22 cellular contexts compared by ENCODE assay signal in the genomic region with DNA sequence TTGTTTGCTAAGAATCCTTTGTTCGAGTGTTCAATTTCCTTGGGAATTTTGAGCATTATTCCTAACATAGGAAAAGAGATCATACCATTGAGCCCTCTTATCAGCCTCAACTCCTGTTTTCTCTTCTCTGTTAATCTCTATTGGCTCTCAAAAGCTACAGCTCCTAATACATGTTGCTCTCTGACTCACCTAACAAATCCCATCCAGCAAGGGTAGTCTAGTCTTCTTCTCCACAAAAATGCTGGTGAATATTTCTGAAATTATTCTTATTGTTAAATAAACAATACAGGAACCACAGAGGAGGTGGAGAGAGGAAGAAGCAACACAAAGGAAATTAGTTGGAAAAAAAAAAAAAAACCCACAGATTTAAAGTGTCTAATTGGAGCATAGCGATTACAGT.
A peak's percentile ranks its signal among the peaks of the same experiment; 100 is the strongest.
DNase-seq lines count a peak whose midpoint lies in the region; ATAC-seq and TF ChIP-seq lines count a peak whose summit lies in the region.
"Had no signal": no experiment of that assay in that cellular context is flagged by ENCODE, and none has a peak within 500 bp of the region (broad histone marks: within the 10 kb centered on the region; RNA-seq: fewer than 3 reads in every experiment).

No MANE protein-coding gene starts in this region.

- POLR2A ChIA-PET in MCF 10A (lab: Yijun Ruan, JAX), result interaction anchor here (0.7 kb wide), 1 partner anchor 18 kb away, joined by 3 read pairs; no protein-coding TSS in a partner anchor
- POLR2A ChIA-PET in activated CD8-positive, alpha-beta T cell treated with anti-CD3 and anti-CD28 coated beads for 36 hours (lab: Charles Lee), result no interaction called here

- H3K36me3 ChIP-seq in breast epithelium, result no peaks in the 10 kb centered on the region
- H3K36me3 ChIP-seq: sigmoid colon, thyroid gland had no signal

- TF ChIP-seq CTCF in MCF 10A (IDR thresholded peaks at IDR 0.05; ENCODE audit: unreplicated experiment) (no peak), breast epithelium (IDR thresholded peaks at IDR 0.05) (no peak), foreskin keratinocyte (conservative IDR thresholded peaks at IDR 0.05) (no peak), osteocyte (IDR thresholded peaks at IDR 0.05) (no peak)
- TF ChIP-seq CTCF in activated CD8-positive, alpha-beta T cell treated with anti-CD3 and anti-CD28 coated beads for 36 hours (IDR thresholded peaks at IDR 0.05), result no peak

- peak; percentile 79 for ATAC-seq in foreskin keratinocyte
- ATAC-seq in activated CD8-positive, alpha-beta T cell treated with anti-CD3 and anti-CD28 coated beads for 36 hours, result no peak

- H3K4me1 Mint-ChIP-seq in MCF 10A (ENCODE audit: insufficient read depth, unreplicated experiment), result peaks cover 10% of the 10 kb centered on the region
- H3K4me1 Mint-ChIP-seq in activated naive CD4-positive, alpha-beta T cell treated with anti-CD3 and anti-CD28 coated beads, Interleukin-2, amount 10 ng/mL, durations not matched to agents 7 days and 5 days, result no peaks in the 10 kb centered on the region
- no peaks in the 10 kb centered on the region for H3K4me1 Mint-ChIP-seq in activated CD8-positive, alpha-beta T cell treated with anti-CD3 and anti-CD28 coated beads for 36 hours (ENCODE audit: low read depth)
- H3K4me1 Mint-ChIP-seq in osteocyte (ENCODE audit: unreplicated experiment), result peaks cover 15% of the 10 kb centered on the region
- H3K4me1 Mint-ChIP-seq: activated CD4-positive, alpha-beta T cell treated with anti-CD3 and anti-CD28 coated beads, Interleukin-2, amount 10 ng/mL, durations not matched to agents 24 days and 14 days had no signal

- H3K27ac Mint-ChIP-seq in MCF 10A (ENCODE audit: low read depth, unreplicated experiment) (no peak overlapping the region), osteocyte (ENCODE audit: unreplicated experiment) (no peak overlapping the region)
- no peak overlapping the region for H3K27ac Mint-ChIP-seq in activated naive CD4-positive, alpha-beta T cell treated with anti-CD3 and anti-CD28 coated beads, Interleukin-2, amount 10 ng/mL, durations not matched to agents 7 days and 5 days
- H3K27ac Mint-ChIP-seq in activated CD8-positive, alpha-beta T cell treated with anti-CD3 and anti-CD28 coated beads for 36 hours, result no peak overlapping the region
- H3K27ac Mint-ChIP-seq: activated CD4-positive, alpha-beta T cell treated with anti-CD3 and anti-CD28 coated beads, Interleukin-2, amount 10 ng/mL, durations not matched to agents 24 days and 14 days; activated naive CD8-positive, alpha-beta T cell; activated T-cell treated with anti-CD3 and anti-CD28 coated beads, Interleukin-2, amount 50 U/mL, for 24 hours; endodermal cell had no signal

- no peak overlapping the region for H3K4me3 ChIP-seq in breast epithelium
- H3K4me3 ChIP-seq: sigmoid colon, thyroid gland had no signal

- BruUV-seq in MCF 10A (replicated peaks; lab: Mats Ljungman, UMichigan), result no TSS peak

- no peaks in the 10 kb centered on the region for H3K9me3 ChIP-seq in breast epithelium
- H3K9me3 ChIP-seq: sigmoid colon, thyroid gland had no signal

- peak; percentile 21 for DNase-seq in MCF 10A (ENCODE audit: unreplicated experiment)
- no peak for DNase-seq in breast epithelium (ENCODE audit: low spot score in 2 of 2)
- DNase-seq in amniotic epithelial cell (ENCODE audit: low read depth), result peak; percentile 58
- peak; percentile 62 to 72 for DNase-seq in foreskin keratinocyte
- no peak for DNase-seq in NCI-H2171 (lab: John Stamatoyannopoulos, UW)
- DNase-seq in activated naive CD4-positive, alpha-beta T cell treated with anti-CD3 and anti-CD28 coated beads, Interleukin-2, amount 10 ng/mL, durations not matched to agents 7 days and 5 days, result no peak
- DNase-seq in activated CD8-positive, alpha-beta T cell treated with anti-CD3 and anti-CD28 coated beads for 36 hours, result no peak
- DNase-seq in osteocyte (ENCODE audit: extremely low spot score, unreplicated experiment), result no peak
- DNase-seq: 8988T; activated CD4-positive, alpha-beta T cell treated with anti-CD3 and anti-CD28 coated beads, Interleukin-2, amount 10 ng/mL, durations not matched to agents 24 days and 14 days; activated T-cell treated with anti-CD3 and anti-CD28 coated beads, Interleukin-2, amount 50 U/mL, for 24 hours; endodermal cell; islet precursor cell; NCI-H146; NCI-H446 treated with DMSO at 0.1 percent for 48 hours; nucleus accumbens; SHP77 treated with DMSO at 0.1 percent for 48 hours; sigmoid colon; stimulated activated CD4-positive, alpha-beta T cell treated with anti-CD3 and anti-CD28 coated beads, Interleukin-4, amount 100 ng/mL, for 24 hours; T1000; thyroid gland had no signal

- H3K9me3 Mint-ChIP-seq in MCF 10A (ENCODE audit: unreplicated experiment) (no peaks in the 10 kb centered on the region), osteocyte (ENCODE audit: unreplicated experiment) (no peaks in the 10 kb centered on the region)
- no peaks in the 10 kb centered on the region for H3K9me3 Mint-ChIP-seq in activated naive CD4-positive, alpha-beta T cell treated with anti-CD3 and anti-CD28 coated beads, Interleukin-2, amount 10 ng/mL, durations not matched to agents 7 days and 5 days
- H3K9me3 Mint-ChIP-seq in activated CD8-positive, alpha-beta T cell treated with anti-CD3 and anti-CD28 coated beads for 36 hours, result peaks cover 1% of the 10 kb centered on the region
- H3K9me3 Mint-ChIP-seq: activated CD4-positive, alpha-beta T cell treated with anti-CD3 and anti-CD28 coated beads, Interleukin-2, amount 10 ng/mL, durations not matched to agents 24 days and 14 days; endodermal cell had no signal

- CTCF ChIA-PET in MCF 10A (lab: Yijun Ruan, JAX), result interaction anchor here (0.6 to 0.7 kb wide), 2 partner anchors 10 to 368 kb away, joined by 3 to 4 read pairs; no protein-coding TSS in a partner anchor
- CTCF ChIA-PET in activated naive CD4-positive, alpha-beta T cell treated with anti-CD3 and anti-CD28 coated beads, Interleukin-2, amount 10 ng/mL, durations not matched to agents 7 days and 5 days (lab: Charles Lee), result interaction anchor here (0.7 kb wide), 1 partner anchor 533 kb away, joined by 3 read pairs; no protein-coding TSS in a partner anchor
- CTCF ChIA-PET in activated CD8-positive, alpha-beta T cell treated with anti-CD3 and anti-CD28 coated beads for 36 hours (lab: Charles Lee), result no interaction called here

- H3K36me3 Mint-ChIP-seq in MCF 10A (ENCODE audit: insufficient read depth, unreplicated experiment), result no peaks in the 10 kb centered on the region
- no peaks in the 10 kb centered on the region for H3K36me3 Mint-ChIP-seq in activated naive CD4-positive, alpha-beta T cell treated with anti-CD3 and anti-CD28 coated beads, Interleukin-2, amount 10 ng/mL, durations not matched to agents 7 days and 5 days
- H3K36me3 Mint-ChIP-seq in activated CD8-positive, alpha-beta T cell treated with anti-CD3 and anti-CD28 coated beads for 36 hours (ENCODE audit: low read depth), result no peaks in the 10 kb centered on the region
- no peaks in the 10 kb centered on the region for H3K36me3 Mint-ChIP-seq in osteocyte (ENCODE audit: unreplicated experiment)
- H3K36me3 Mint-ChIP-seq: activated naive CD8-positive, alpha-beta T cell had no signal

- TF ChIP-seq POLR2A in breast epithelium (IDR thresholded peaks at IDR 0.05), result no peak

- no peak overlapping the region for H3K27ac ChIP-seq in breast epithelium
- H3K27ac ChIP-seq in foreskin keratinocyte, result no peak overlapping the region
- H3K27ac ChIP-seq: sigmoid colon, thyroid gland had no signal

- no peaks in the 10 kb centered on the region for H3K27me3 Mint-ChIP-seq in MCF 10A (ENCODE audit: insufficient read depth, unreplicated experiment)
- no peaks in the 10 kb centered on the region for H3K27me3 Mint-ChIP-seq in activated naive CD4-positive, alpha-beta T cell treated with anti-CD3 and anti-CD28 coated beads, Interleukin-2, amount 10 ng/mL, durations not matched to agents 7 days and 5 days
- no peaks in the 10 kb centered on the region for H3K27me3 Mint-ChIP-seq in activated CD8-positive, alpha-beta T cell treated with anti-CD3 and anti-CD28 coated beads for 36 hours
- no peaks in the 10 kb centered on the region for H3K27me3 Mint-ChIP-seq in osteocyte (ENCODE audit: unreplicated experiment)
- H3K27me3 Mint-ChIP-seq: activated CD4-positive, alpha-beta T cell treated with anti-CD3 and anti-CD28 coated beads, Interleukin-2, amount 10 ng/mL, durations not matched to agents 24 days and 14 days; activated T-cell treated with anti-CD3 and anti-CD28 coated beads, Interleukin-2, amount 50 U/mL, for 24 hours had no signal

- intact Hi-C loops in MCF 10A (cut with micrococcal nuclease) (no loop called here), breast epithelium (cut with DNase I; ENCODE audit: low total_unique reads) (loop anchor here (5.0 kb wide), 1 partner anchor 1144 kb away; no protein-coding TSS in a partner anchor)
- intact Hi-C loops in activated CD8-positive, alpha-beta T cell treated with anti-CD3 and anti-CD28 coated beads for 36 hours (cut with micrococcal nuclease), result no loop called here

- no peaks in the 10 kb centered on the region for H3K27me3 ChIP-seq in breast epithelium
- H3K27me3 ChIP-seq in foreskin keratinocyte, result no peaks in the 10 kb centered on the region
- H3K27me3 ChIP-seq: sigmoid colon, thyroid gland had no signal

- H3K4me1 ChIP-seq in breast epithelium (no peaks in the 10 kb centered on the region), foreskin keratinocyte (peaks cover 9% of the 10 kb centered on the region)
- H3K4me1 ChIP-seq: sigmoid colon, thyroid gland had no signal

- H3K4me3 Mint-ChIP-seq in MCF 10A (ENCODE audit: unreplicated experiment) (no peak overlapping the region), osteocyte (ENCODE audit: unreplicated experiment) (no peak overlapping the region)
- H3K4me3 Mint-ChIP-seq in activated naive CD4-positive, alpha-beta T cell treated with anti-CD3 and anti-CD28 coated beads, Interleukin-2, amount 10 ng/mL, durations not matched to agents 7 days and 5 days, result no peak overlapping the region
- no peak overlapping the region for H3K4me3 Mint-ChIP-seq in activated CD8-positive, alpha-beta T cell treated with anti-CD3 and anti-CD28 coated beads for 36 hours
- H3K4me3 Mint-ChIP-seq: activated CD4-positive, alpha-beta T cell treated with anti-CD3 and anti-CD28 coated beads, Interleukin-2, amount 10 ng/mL, durations not matched to agents 24 days and 14 days; activated naive CD8-positive, alpha-beta T cell; activated T-cell treated with anti-CD3 and anti-CD28 coated beads, Interleukin-2, amount 50 U/mL, for 24 hours; endodermal cell had no signal

Comparison
In these comparisons a context has a peak if more than half of its experiments do, and no peak if none do; other contexts are left out.
1. DNase-seq: peak in MCF 10A (single experiment), amniotic epithelial cell (single experiment) and foreskin keratinocyte (2 of 2); none in breast epithelium (0 of 2), NCI-H2171 (single experiment), activated naive CD4-positive, alpha-beta T cell treated with anti-CD3 and anti-CD28 coated beads, Interleukin-2, amount 10 ng/mL, durations not matched to agents 7 days and 5 days (single experiment), activated CD8-positive, alpha-beta T cell treated with anti-CD3 and anti-CD28 coated beads for 36 hours (single experiment) and osteocyte (single experiment).